ENCODE assay signal across 8 cellular contexts in the genomic region with DNA sequence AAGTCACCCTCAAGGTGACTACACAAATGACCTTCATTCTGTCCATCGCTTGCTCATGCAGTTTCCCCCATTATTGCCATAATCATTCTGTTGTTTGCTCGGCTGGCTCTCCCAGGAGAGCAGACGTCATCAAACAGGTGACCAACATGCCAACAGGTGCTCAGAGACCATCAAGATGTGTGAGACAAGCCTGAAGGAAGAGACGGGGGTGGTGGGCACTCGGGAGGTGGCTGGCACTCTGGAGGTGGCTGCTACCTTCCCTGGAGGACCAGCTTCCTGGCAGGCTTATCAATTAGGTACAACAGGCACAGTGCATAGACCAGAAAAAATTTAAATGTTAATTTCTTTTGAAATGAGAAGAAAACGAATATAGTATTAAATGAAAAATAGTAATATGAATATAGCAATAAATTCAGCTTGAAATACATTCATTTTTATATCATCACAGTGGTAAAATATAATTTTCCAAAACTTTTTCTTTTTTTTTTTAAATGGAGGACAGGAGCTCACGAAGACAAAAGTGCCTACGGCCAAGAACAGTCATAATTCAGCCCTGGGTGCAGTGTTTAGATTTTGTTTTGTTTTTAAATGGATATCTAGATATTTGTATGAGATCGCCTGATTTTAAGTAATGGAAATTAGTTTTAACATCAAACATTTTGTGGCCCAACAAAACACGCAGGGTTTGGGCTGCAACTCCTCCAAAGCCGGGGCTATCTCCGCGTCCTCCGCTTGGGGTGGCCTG. TPM values are rescaled to one million over a fixed set of nuclear protein-coding genes. Genes with fewer than 3 reads are reported as not detected.
DNase-seq lines count a peak whose midpoint lies in the region.

No MANE protein-coding gene starts in this region.

- in situ Hi-C loops in G401 (cut with HindIII; ENCODE audit: low sequenced_read_pairs), result no loop called here

- H3K9me3 ChIP-seq in subcutaneous abdominal adipose tissue (ENCODE audit: control insufficient read depth in 5 of 5, low read length in 5 of 5), result peaks cover 0 to 2% (median 0%) of the 10 kb centered on the region in 5 donors

- peak; percentile 80 for DNase-seq in G401 (ENCODE audit: low spot score)
- DNase-seq in NCI-H1694 (lab: John Stamatoyannopoulos, UW), result peak; percentile 37
- DNase-seq in kidney glomerular epithelial cell (lab: John Stamatoyannopoulos, UW), result peak; percentile 76
- no peak for DNase-seq in globus pallidus (ENCODE audit: low spot score)
- DNase-seq in hepatic stellate cell (ENCODE audit: low spot score), result no peak
- no peak for DNase-seq in effector CD8-positive, alpha-beta T cell (lab: John Stamatoyannopoulos, UW)

- peak overlapping the region; percentile 52 to 96 (median 79) for H3K9ac ChIP-seq in subcutaneous abdominal adipose tissue (ENCODE audit: low read length in 5 of 5)

- peaks cover 3 to 19% (median 18%) of the 10 kb centered on the region in 5 donors for H3K4me1 ChIP-seq in subcutaneous abdominal adipose tissue (ENCODE audit: control insufficient read depth in 5 of 5, insufficient read depth in 5 of 5, low read length in 5 of 5)

- H3K36me3 ChIP-seq in subcutaneous abdominal adipose tissue (ENCODE audit: control insufficient read depth in 5 of 5, insufficient read depth in 5 of 5, low read length in 5 of 5), result no peaks in the 10 kb centered on the region

- H3K27ac ChIP-seq in adipose tissue (ENCODE audit: low read depth, low read length) (peak overlapping the region; percentile 98), subcutaneous abdominal adipose tissue (ENCODE audit: low read depth, low read length) (peak overlapping the region; percentile 96)

- peak overlapping the region; percentile 49 to 80 (median 57) for H3K4me3 ChIP-seq in subcutaneous abdominal adipose tissue (ENCODE audit: low read depth in 1 of 5, low read length in 5 of 5)

- WGBS in adipose tissue, 3 donors, result 9 to 30% (median 28%) methylated on average over 14 of the region's 14 CpGs

- no peaks in the 10 kb centered on the region for H3K27me3 ChIP-seq in subcutaneous abdominal adipose tissue (ENCODE audit: control insufficient read depth in 5 of 5, insufficient read depth in 4 of 5, low read length in 5 of 5)

RNA-seq across cellular contexts. Expression of gene HAAO, which starts 16.9 kb away (rescaled TPM):
- total RNA-seq in G401 (2014; rRNA removed; shearing (Covaris generic)), result not detected in 2 replicates
- polyA plus RNA-seq in adipose tissue, result 10 to 100 TPM in 2 of 3 donors, 1 to 10 TPM in 1; 4.2 to 12.5 (median 10.9) TPM

RNA-seq across cellular contexts. Expression of gene OXER1, which starts 45.4 kb away (rescaled TPM):
- not detected in 2 replicates for total RNA-seq in G401 (2014; rRNA removed; shearing (Covaris generic))
- polyA plus RNA-seq in adipose tissue, result 1 to 10 TPM in 1 of 3 donors, under 1 TPM in 2; 0.34 to 1.5 (median 0.55) TPM

Comparison
In these comparisons a context has a peak if more than half of its experiments do, and no peak if none do; other contexts are left out.
1. DNase-seq: peak in G401 (single experiment), NCI-H1694 (single experiment) and kidney glomerular epithelial cell (single experiment); none in globus pallidus (single experiment), hepatic stellate cell (single experiment) and effector CD8-positive, alpha-beta T cell (single experiment).